Comparison of ENCODE assay signal across 19 cellular contexts in the genomic region with DNA sequence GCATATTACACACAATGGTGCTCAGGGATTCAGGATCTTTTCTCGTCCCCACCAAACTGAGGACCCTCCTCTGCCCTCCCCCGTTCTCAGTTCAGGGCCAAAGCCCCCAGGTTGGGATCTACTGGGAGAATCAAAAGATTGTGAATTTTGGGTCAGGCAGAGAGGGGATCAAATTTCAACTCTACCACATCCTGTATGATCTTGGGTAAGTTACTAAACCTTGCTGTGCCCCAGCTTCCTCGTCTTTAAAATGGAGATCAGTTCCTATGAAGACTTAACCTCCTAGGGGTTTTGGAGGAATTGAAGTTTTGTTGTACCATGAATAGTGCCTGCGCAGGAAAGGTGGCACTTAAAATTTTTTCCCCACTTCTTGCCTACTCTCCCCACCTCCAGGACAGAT.
DNase-seq lines count a peak whose midpoint lies in the region; ATAC-seq and TF ChIP-seq lines count a peak whose summit lies in the region.
"Had no signal": no experiment of that assay in that cellular context is flagged by ENCODE, and none has a peak within 500 bp of the region (broad histone marks: within the 10 kb centered on the region; RNA-seq: fewer than 3 reads in every experiment).

No MANE protein-coding gene starts in this region.

- H3K4me1 ChIP-seq in PC-9 (replicated peaks; ENCODE audit: insufficient read depth) (peaks cover 60% of the 10 kb centered on the region), fibroblast of lung (ENCODE audit: control insufficient read depth, extremely low read depth, insufficient read depth, low read length) (peaks cover 25% of the 10 kb centered on the region)

- no peaks in the 10 kb centered on the region for H3K9me3 Mint-ChIP-seq in osteocyte (ENCODE audit: unreplicated experiment)
- H3K9me3 Mint-ChIP-seq: memory B cell had no signal

- H2AFZ ChIP-seq in PC-9 = no peak overlapping the region
- H2AFZ ChIP-seq in fibroblast of lung (ENCODE audit: low read length) = no peak overlapping the region

- no peak overlapping the region for H3K9ac ChIP-seq in fibroblast of lung (ENCODE audit: insufficient read depth, low read length)

- peaks cover 16% of the 10 kb centered on the region for H3K36me3 Mint-ChIP-seq in osteocyte (ENCODE audit: unreplicated experiment)
- H3K36me3 Mint-ChIP-seq: memory B cell had no signal

- H3K4me2 ChIP-seq in PC-9 (peak overlapping the region; percentile 58), fibroblast of lung (ENCODE audit: extremely low read depth, insufficient read depth, low read length) (no peak overlapping the region)

- H3K27ac ChIP-seq in PC-9 = peak overlapping the region; percentile 97
- peak overlapping the region; percentile 91 for H3K27ac ChIP-seq in fibroblast of lung (ENCODE audit: insufficient read depth, low read length)

- H3F3A ChIP-seq in PC-9 (ENCODE audit: insufficient read depth, low read depth) = peaks cover 85% of the 10 kb centered on the region

- peak; percentile 42 for DNase-seq in ELR (ENCODE audit: low read depth)
- DNase-seq in PC-9 = no peak
- DNase-seq in fibroblast of lung (ENCODE audit: low read depth in 2 of 2) = peak in 1 of 2 donors; percentile 43
- DNase-seq in osteocyte (ENCODE audit: extremely low spot score, unreplicated experiment) = no peak
- DNase-seq in NCI-H2029 treated with DMSO at 0.1 percent for 48 hours (lab: John Stamatoyannopoulos, UW) = no peak
- DNase-seq in nucleus accumbens (lab: John Stamatoyannopoulos, UW) = no peak
- DNase-seq: activated CD4-positive, alpha-beta T cell treated with anti-CD3 and anti-CD28 coated beads, Interleukin-2, amount 50 U/mL, for 1 hour; activated naive CD4-positive, alpha-beta T cell; activated T-cell treated with anti-CD3 and anti-CD28 coated beads for 4 hours; anterior cingulate cortex; COR-L47; kidney; NCI-H1105 treated with DMSO at 0.1 percent for 48 hours; NCI-H526 treated with DMSO at 0.1 percent for 48 hours; OCI-M1; stimulated activated CD4-positive, alpha-beta T cell treated with anti-CD3 and anti-CD28 coated beads, Interleukin-4, amount 100 ng/mL, for 24 hours had no signal

- intact Hi-C loops in PC-9 (cut with micrococcal nuclease; ENCODE audit: unreplicated experiment) = no loop called here

- H3K4me3 Mint-ChIP-seq in osteocyte (ENCODE audit: unreplicated experiment) = no peak overlapping the region
- H3K4me3 Mint-ChIP-seq: memory B cell had no signal

- TF ChIP-seq CTCF in PC-9 (conservative IDR thresholded peaks at IDR 0.05) (no peak), fibroblast of lung (conservative IDR thresholded peaks at IDR 0.05 in 1 of 2, IDR thresholded peaks at IDR 0.05 in 1 of 2; ENCODE audit: low read depth in 1 of 2, low read length in 2 of 2) (no peak), osteocyte (IDR thresholded peaks at IDR 0.05) (no peak)

- BruUV-seq in PC-9 (replicated peaks; lab: Mats Ljungman, UMichigan) = no TSS peak

- H3K27me3 ChIP-seq in PC-9 (ENCODE audit: insufficient read depth, low read depth) (no peaks in the 10 kb centered on the region), fibroblast of lung (ENCODE audit: control insufficient read depth, insufficient read depth, low read length) (no peaks in the 10 kb centered on the region)

- H4K20me1 ChIP-seq in PC-9 (ENCODE audit: insufficient read depth) = no peaks in the 10 kb centered on the region
- H4K20me1 ChIP-seq in fibroblast of lung (ENCODE audit: control insufficient read depth, extremely low read depth, insufficient read depth, low read length) = no peaks in the 10 kb centered on the region

- ATAC-seq in HG02884 (IDR thresholded peaks at IDR 0.05; ENCODE audit: unreplicated experiment) (no peak), GM21825 (IDR thresholded peaks at IDR 0.05; ENCODE audit: unreplicated experiment) (no peak)

- POLR2A ChIA-PET in PC-9 (lab: Charles Lee; ENCODE audit: unreplicated experiment) = interaction anchor here (0.6 kb wide), 1 partner anchor 1523 kb away, joined by 4 read pairs; a partner anchor contains a TSS

- CTCF ChIA-PET in PC-9 (lab: Charles Lee) = interaction anchor here (0.8 to 1.1 kb wide), 2 partner anchors 121 to 649 kb away, joined by 3 to 4 read pairs; a partner anchor contains a TSS

- H3K79me2 ChIP-seq in PC-9 (ENCODE audit: low read depth) (peaks cover 88% of the 10 kb centered on the region), fibroblast of lung (ENCODE audit: control insufficient read depth, insufficient read depth, low read length) (peaks cover 65% of the 10 kb centered on the region)

- H3K9me2 ChIP-seq in PC-9 (ENCODE audit: insufficient read depth) = no peaks in the 10 kb centered on the region

- H3K9me3 ChIP-seq in PC-9 (ENCODE audit: insufficient read depth, low read depth) = no peaks in the 10 kb centered on the region
- H3K9me3 ChIP-seq in fibroblast of lung (ENCODE audit: control insufficient read depth, insufficient read depth, low read depth, low read length) = no peaks in the 10 kb centered on the region

- H3K27me3 Mint-ChIP-seq in osteocyte (ENCODE audit: unreplicated experiment) = no peaks in the 10 kb centered on the region

- H3K27ac Mint-ChIP-seq in osteocyte (ENCODE audit: unreplicated experiment) = peak overlapping the region; percentile 84
- H3K27ac Mint-ChIP-seq: memory B cell had no signal

- peaks cover 50% of the 10 kb centered on the region for H3K4me1 Mint-ChIP-seq in osteocyte (ENCODE audit: unreplicated experiment)
- H3K4me1 Mint-ChIP-seq: memory B cell had no signal

- H3K36me3 ChIP-seq in PC-9 (ENCODE audit: low read depth) (peaks cover 46% of the 10 kb centered on the region), fibroblast of lung (ENCODE audit: control insufficient read depth, insufficient read depth, low read length) (no peaks in the 10 kb centered on the region)

- peak overlapping the region; percentile 16; the same call in 1 of the 2 replicates for H3K4me3 ChIP-seq in PC-9
- no peak overlapping the region for H3K4me3 ChIP-seq in fibroblast of lung (replicated peaks in 1 of 4; ENCODE audit: control extremely low read depth in 1 of 4, insufficient read depth in 1 of 4, low read depth in 3 of 4, low read length in 4 of 4)
